1 cellular context compared by ENCODE assay signal in genomic region chr16:28569968-28570752, GRCh38.
TF ChIP-seq lines count a peak whose summit lies in the region.

No MANE protein-coding gene starts in this region.

TF ChIP-seq in H1, 55 proteins besides CTCF, POLR2A, EP300 and RAD21:
- TF ChIP-seq, protein P1, sequence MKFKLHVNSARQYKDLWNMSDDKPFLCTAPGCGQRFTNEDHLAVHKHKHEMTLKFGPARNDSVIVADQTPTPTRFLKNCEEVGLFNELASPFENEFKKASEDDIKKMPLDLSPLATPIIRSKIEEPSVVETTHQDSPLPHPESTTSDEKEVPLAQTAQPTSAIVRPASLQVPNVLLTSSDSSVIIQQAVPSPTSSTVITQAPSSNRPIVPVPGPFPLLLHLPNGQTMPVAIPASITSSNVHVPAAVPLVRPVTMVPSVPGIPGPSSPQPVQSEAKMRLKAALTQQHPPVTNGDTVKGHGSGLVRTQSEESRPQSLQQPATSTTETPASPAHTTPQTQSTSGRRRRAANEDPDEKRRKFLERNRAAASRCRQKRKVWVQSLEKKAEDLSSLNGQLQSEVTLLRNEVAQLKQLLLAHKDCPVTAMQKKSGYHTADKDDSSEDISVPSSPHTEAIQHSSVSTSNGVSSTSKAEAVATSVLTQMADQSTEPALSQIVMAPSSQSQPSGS (IDR thresholded peaks at IDR 0.05; ENCODE audit: low read length): no peak
- TF ChIP-seq CHD7 (IDR thresholded peaks at IDR 0.05; ENCODE audit: insufficient replicate concordance, low read length): no peak
- TF ChIP-seq TAF1 (IDR thresholded peaks at IDR 0.05; ENCODE audit: low read depth, low read length): no peak
- TF ChIP-seq KDM1A (IDR thresholded peaks at IDR 0.05; ENCODE audit: borderline replicate concordance, low read length): no peak
- TF ChIP-seq GTF2F1 (IDR thresholded peaks at IDR 0.05; ENCODE audit: borderline replicate concordance, low read depth, low read length): no peak
- TF ChIP-seq CBX8 (IDR thresholded peaks at IDR 0.05; ENCODE audit: borderline replicate concordance, low read depth, low read length): no peak
- TF ChIP-seq RBBP5 (IDR thresholded peaks at IDR 0.05; ENCODE audit: borderline replicate concordance, low read depth, low read length): no peak
- no peak for TF ChIP-seq SIN3A (conservative IDR thresholded peaks at IDR 0.05 in 1 of 2, IDR thresholded peaks at IDR 0.05 in 1 of 2; ENCODE audit: low read depth in 1 of 2, low read length in 2 of 2)
- TF ChIP-seq POLR2AphosphoS5 (IDR thresholded peaks at IDR 0.05; ENCODE audit: low read depth, low read length): no peak
- TF ChIP-seq CREB1 (IDR thresholded peaks at IDR 0.05): no peak
- TF ChIP-seq MAFK (IDR thresholded peaks at IDR 0.05; ENCODE audit: low read depth, low read length): no peak
